Comparison of ENCODE assay signal across 1 cellular context in genomic region chr11:76771446-76772099, GRCh38.
TF ChIP-seq lines count a peak whose summit lies in the region.

No MANE protein-coding gene starts in this region.

TF ChIP-seq in WTC11, 78 proteins besides CTCF, POLR2A, EP300 and RAD21 (continued from another document):
- TF ChIP-seq, protein P1, sequence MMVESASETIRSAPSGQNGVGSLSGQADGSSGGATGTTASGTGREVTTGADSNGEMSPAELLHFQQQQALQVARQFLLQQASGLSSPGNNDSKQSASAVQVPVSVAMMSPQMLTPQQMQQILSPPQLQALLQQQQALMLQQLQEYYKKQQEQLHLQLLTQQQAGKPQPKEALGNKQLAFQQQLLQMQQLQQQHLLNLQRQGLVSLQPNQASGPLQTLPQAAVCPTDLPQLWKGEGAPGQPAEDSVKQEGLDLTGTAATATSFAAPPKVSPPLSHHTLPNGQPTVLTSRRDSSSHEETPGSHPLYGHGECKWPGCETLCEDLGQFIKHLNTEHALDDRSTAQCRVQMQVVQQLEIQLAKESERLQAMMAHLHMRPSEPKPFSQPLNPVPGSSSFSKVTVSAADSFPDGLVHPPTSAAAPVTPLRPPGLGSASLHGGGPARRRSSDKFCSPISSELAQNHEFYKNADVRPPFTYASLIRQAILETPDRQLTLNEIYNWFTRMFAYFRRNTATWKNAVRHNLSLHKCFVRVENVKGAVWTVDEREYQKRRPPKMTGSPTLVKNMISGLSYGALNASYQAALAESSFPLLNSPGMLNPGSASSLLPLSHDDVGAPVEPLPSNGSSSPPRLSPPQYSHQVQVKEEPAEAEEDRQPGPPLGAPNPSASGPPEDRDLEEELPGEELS (CRISPR knock-in tag; IDR thresholded peaks at IDR 0.05), result no peak; the same call in 1 of the 2 replicates
- TF ChIP-seq, protein P2, sequence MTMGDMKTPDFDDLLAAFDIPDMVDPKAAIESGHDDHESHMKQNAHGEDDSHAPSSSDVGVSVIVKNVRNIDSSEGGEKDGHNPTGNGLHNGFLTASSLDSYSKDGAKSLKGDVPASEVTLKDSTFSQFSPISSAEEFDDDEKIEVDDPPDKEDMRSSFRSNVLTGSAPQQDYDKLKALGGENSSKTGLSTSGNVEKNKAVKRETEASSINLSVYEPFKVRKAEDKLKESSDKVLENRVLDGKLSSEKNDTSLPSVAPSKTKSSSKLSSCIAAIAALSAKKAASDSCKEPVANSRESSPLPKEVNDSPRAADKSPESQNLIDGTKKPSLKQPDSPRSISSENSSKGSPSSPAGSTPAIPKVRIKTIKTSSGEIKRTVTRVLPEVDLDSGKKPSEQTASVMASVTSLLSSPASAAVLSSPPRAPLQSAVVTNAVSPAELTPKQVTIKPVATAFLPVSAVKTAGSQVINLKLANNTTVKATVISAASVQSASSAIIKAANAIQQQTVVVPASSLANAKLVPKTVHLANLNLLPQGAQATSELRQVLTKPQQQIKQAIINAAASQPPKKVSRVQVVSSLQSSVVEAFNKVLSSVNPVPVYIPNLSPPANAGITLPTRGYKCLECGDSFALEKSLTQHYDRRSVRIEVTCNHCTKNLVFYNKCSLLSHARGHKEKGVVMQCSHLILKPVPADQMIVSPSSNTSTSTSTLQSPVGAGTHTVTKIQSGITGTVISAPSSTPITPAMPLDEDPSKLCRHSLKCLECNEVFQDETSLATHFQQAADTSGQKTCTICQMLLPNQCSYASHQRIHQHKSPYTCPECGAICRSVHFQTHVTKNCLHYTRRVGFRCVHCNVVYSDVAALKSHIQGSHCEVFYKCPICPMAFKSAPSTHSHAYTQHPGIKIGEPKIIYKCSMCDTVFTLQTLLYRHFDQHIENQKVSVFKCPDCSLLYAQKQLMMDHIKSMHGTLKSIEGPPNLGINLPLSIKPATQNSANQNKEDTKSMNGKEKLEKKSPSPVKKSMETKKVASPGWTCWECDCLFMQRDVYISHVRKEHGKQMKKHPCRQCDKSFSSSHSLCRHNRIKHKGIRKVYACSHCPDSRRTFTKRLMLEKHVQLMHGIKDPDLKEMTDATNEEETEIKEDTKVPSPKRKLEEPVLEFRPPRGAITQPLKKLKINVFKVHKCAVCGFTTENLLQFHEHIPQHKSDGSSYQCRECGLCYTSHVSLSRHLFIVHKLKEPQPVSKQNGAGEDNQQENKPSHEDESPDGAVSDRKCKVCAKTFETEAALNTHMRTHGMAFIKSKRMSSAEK (CRISPR knock-in tag; IDR thresholded peaks at IDR 0.05; ENCODE audit: borderline replicate concordance), result no peak
- TF ChIP-seq ATF6 (CRISPR knock-in tag; IDR thresholded peaks at IDR 0.05) (no peak), MXD4 (CRISPR knock-in tag; IDR thresholded peaks at IDR 0.05; ENCODE audit: borderline replicate concordance) (no peak), NR1H2 (CRISPR knock-in tag; IDR thresholded peaks at IDR 0.05) (no peak), SMAD3 (CRISPR knock-in tag; IDR thresholded peaks at IDR 0.05; ENCODE audit: borderline replicate concordance) (no peak), ATF2 (CRISPR knock-in tag; IDR thresholded peaks at IDR 0.05; ENCODE audit: borderline replicate concordance, low read depth) (no peak)
- TF ChIP-seq, protein P3, sequence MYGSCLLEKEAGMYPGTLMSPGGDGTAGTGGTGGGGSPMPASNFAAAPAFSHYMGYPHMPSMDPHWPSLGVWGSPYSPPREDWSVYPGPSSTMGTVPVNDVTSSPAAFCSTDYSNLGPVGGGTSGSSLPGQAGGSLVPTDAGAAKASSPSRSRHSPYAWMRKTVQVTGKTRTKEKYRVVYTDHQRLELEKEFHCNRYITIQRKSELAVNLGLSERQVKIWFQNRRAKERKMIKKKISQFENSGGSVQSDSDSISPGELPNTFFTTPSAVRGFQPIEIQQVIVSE (CRISPR knock-in tag; IDR thresholded peaks at IDR 0.05; ENCODE audit: borderline replicate concordance), result no peak
